ENCODE assay signal across 15 cellular contexts in genomic region chr12:62660763-62661162, GRCh38.
DNase-seq lines count a peak whose midpoint lies in the region; ATAC-seq and TF ChIP-seq lines count a peak whose summit lies in the region.
"Had no signal": no experiment of that assay in that cellular context is flagged by ENCODE, and none has a peak within 500 bp of the region (broad histone marks: within the 10 kb centered on the region; RNA-seq: fewer than 3 reads in every experiment).

No MANE protein-coding gene starts in this region.

- no peak for ATAC-seq in activated CD8-positive, alpha-beta T cell treated with anti-CD3 and anti-CD28 coated beads, Interleukin-2, amount 10 ng/mL, durations not matched to agents 7 days and 5 days
- ATAC-seq: activated T-cell treated with anti-CD3 and anti-CD28 coated beads, Interleukin-2, amount 50 U/mL, for 4 hours; body of pancreas; upper lobe of right lung had no signal

- no peaks in the 10 kb centered on the region for H3K27me3 ChIP-seq in MG63
- H3K27me3 ChIP-seq: body of pancreas, SJCRH30, upper lobe of right lung had no signal

- H3K27ac Mint-ChIP-seq in MCF 10A (ENCODE audit: low read depth, unreplicated experiment) = no peak overlapping the region
- no peak overlapping the region for H3K27ac Mint-ChIP-seq in activated CD8-positive, alpha-beta T cell treated with anti-CD3 and anti-CD28 coated beads, Interleukin-2, amount 10 ng/mL, durations not matched to agents 7 days and 5 days

- H3K4me1 Mint-ChIP-seq in MCF 10A (ENCODE audit: insufficient read depth, unreplicated experiment) = peaks cover 4% of the 10 kb centered on the region
- H3K4me1 Mint-ChIP-seq in activated CD8-positive, alpha-beta T cell treated with anti-CD3 and anti-CD28 coated beads, Interleukin-2, amount 10 ng/mL, durations not matched to agents 7 days and 5 days (ENCODE audit: low read depth) = peaks cover 5% of the 10 kb centered on the region

- no TSS peak for BruUV-seq in MCF 10A (replicated peaks; lab: Mats Ljungman, UMichigan)

- POLR2A ChIA-PET in MCF 10A (lab: Yijun Ruan, JAX) = no interaction called here
- POLR2A ChIA-PET in activated CD8-positive, alpha-beta T cell treated with anti-CD3 and anti-CD28 coated beads, Interleukin-2, amount 10 ng/mL, durations not matched to agents 7 days and 5 days (lab: Charles Lee) = no interaction called here

- no peaks in the 10 kb centered on the region for H3K36me3 Mint-ChIP-seq in MCF 10A (ENCODE audit: insufficient read depth, unreplicated experiment)
- H3K36me3 Mint-ChIP-seq in activated CD8-positive, alpha-beta T cell treated with anti-CD3 and anti-CD28 coated beads, Interleukin-2, amount 10 ng/mL, durations not matched to agents 7 days and 5 days (ENCODE audit: low read depth) = no peaks in the 10 kb centered on the region

- intact Hi-C loops in MCF 10A (cut with micrococcal nuclease) = no loop called here

- no peaks in the 10 kb centered on the region for H3K9me3 Mint-ChIP-seq in MCF 10A (ENCODE audit: unreplicated experiment)
- H3K9me3 Mint-ChIP-seq in activated CD8-positive, alpha-beta T cell treated with anti-CD3 and anti-CD28 coated beads, Interleukin-2, amount 10 ng/mL, durations not matched to agents 7 days and 5 days (ENCODE audit: insufficient read depth) = no peaks in the 10 kb centered on the region

- H3K36me3 ChIP-seq in MG63 = no peaks in the 10 kb centered on the region
- H3K36me3 ChIP-seq: SJCRH30, upper lobe of right lung had no signal

- peak; percentile 73 for DNase-seq in AG09309 (ENCODE audit: low read depth)
- peak; percentile 61 for DNase-seq in HT-29 (ENCODE audit: low spot score)
- DNase-seq in MCF 10A (ENCODE audit: unreplicated experiment) = peak; percentile 57
- peak; percentile 42 for DNase-seq in glomerular endothelial cell (ENCODE audit: extremely low read depth, low read depth, low spot score)
- no peak for DNase-seq in MG63
- DNase-seq in activated CD8-positive, alpha-beta T cell treated with anti-CD3 and anti-CD28 coated beads, Interleukin-2, amount 10 ng/mL, durations not matched to agents 7 days and 5 days = no peak
- no peak for DNase-seq in stimulated activated CD4-positive, alpha-beta T cell treated with anti-CD3 and anti-CD28 coated beads, Interleukin-4, amount 100 ng/mL, for 4 hours
- DNase-seq in activated CD4-positive, alpha-beta T cell treated with anti-CD3 and anti-CD28 coated beads for 4 hours = no peak
- DNase-seq: activated T-cell treated with anti-CD3 and anti-CD28 coated beads, Interleukin-2, amount 50 U/mL, for 4 hours; body of pancreas; erythroblast; kidney; NCI-H524; SJCRH30; upper lobe of right lung had no signal

- no peaks in the 10 kb centered on the region for H3K27me3 Mint-ChIP-seq in MCF 10A (ENCODE audit: insufficient read depth, unreplicated experiment)
- peaks cover 46% of the 10 kb centered on the region for H3K27me3 Mint-ChIP-seq in activated CD8-positive, alpha-beta T cell treated with anti-CD3 and anti-CD28 coated beads, Interleukin-2, amount 10 ng/mL, durations not matched to agents 7 days and 5 days (ENCODE audit: low read depth)

- no peak overlapping the region for H3K4me3 Mint-ChIP-seq in MCF 10A (ENCODE audit: unreplicated experiment)
- H3K4me3 Mint-ChIP-seq in activated CD8-positive, alpha-beta T cell treated with anti-CD3 and anti-CD28 coated beads, Interleukin-2, amount 10 ng/mL, durations not matched to agents 7 days and 5 days = no peak overlapping the region
- H3K4me3 Mint-ChIP-seq: activated T-cell treated with anti-CD3 and anti-CD28 coated beads, Interleukin-2, amount 50 U/mL, for 4 hours had no signal

- CTCF ChIA-PET in MCF 10A (lab: Yijun Ruan, JAX) = no interaction called here
- CTCF ChIA-PET in activated CD8-positive, alpha-beta T cell treated with anti-CD3 and anti-CD28 coated beads, Interleukin-2, amount 10 ng/mL, durations not matched to agents 7 days and 5 days (lab: Charles Lee) = no interaction called here

- no peaks in the 10 kb centered on the region for H3K9me3 ChIP-seq in MG63
- H3K9me3 ChIP-seq: body of pancreas, SJCRH30, upper lobe of right lung had no signal

- H3K4me3 ChIP-seq in AG09309 (ENCODE audit: control insufficient read depth, low read depth, low read length) (no peak overlapping the region), MG63 (no peak overlapping the region)
- H3K4me3 ChIP-seq: body of pancreas, SJCRH30, upper lobe of right lung had no signal

- no peak for TF ChIP-seq CTCF in AG09309 (IDR thresholded peaks at IDR 0.05; ENCODE audit: control insufficient read depth, insufficient read depth, low read depth, low read length, missing control alignments)
- no peak for TF ChIP-seq CTCF in MCF 10A (IDR thresholded peaks at IDR 0.05; ENCODE audit: unreplicated experiment)

Comparison
In these comparisons a context has a peak if more than half of its experiments do, and no peak if none do; other contexts are left out.
1. DNase-seq: peak in AG09309 (single experiment), HT-29 (single experiment), MCF 10A (single experiment) and glomerular endothelial cell (single experiment); none in MG63 (single experiment), activated CD8-positive, alpha-beta T cell treated with anti-CD3 and anti-CD28 coated beads, Interleukin-2, amount 10 ng/mL, durations not matched to agents 7 days and 5 days (single experiment), stimulated activated CD4-positive, alpha-beta T cell treated with anti-CD3 and anti-CD28 coated beads, Interleukin-4, amount 100 ng/mL, for 4 hours (0 of 2) and activated CD4-positive, alpha-beta T cell treated with anti-CD3 and anti-CD28 coated beads for 4 hours (0 of 2).